1 cellular context compared by ENCODE assay signal in the genomic region with DNA sequence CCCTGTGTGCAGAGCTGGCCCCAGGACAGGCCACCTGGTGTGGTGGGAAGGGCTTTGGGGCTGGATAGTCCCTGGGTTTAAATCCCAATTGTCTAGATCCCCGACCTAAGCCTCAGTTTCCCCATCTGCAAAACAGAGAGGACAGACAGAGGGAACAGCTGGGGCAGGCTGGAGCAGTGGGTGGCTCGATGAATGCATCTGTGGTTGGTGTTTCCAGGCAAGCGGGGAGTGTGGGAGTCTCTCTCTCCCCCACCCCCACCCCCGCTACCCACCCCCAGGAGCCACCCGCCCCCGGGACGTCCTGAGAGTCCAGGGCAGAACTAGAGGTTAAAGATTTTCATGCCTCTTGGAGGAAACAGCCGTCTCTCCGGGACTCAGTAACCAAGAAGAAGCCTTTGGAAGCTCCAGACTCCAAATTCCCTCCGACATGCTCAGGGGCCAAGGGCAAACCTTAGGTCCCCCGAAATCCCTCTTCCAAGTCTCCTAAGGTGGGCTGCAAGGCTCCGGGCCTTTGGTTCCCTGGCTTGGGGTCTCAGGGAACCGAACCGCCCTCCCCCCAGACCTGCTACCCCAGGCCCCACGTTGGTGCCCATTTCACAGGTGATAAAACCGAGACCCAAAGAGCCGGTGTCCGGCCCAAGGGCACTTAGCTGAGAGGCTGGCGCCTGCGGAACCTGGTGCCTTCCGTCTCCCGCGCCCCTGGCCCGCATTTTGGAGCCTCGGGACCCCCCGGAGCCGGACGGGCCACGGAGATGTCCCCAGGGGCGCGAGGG.
TF ChIP-seq lines count a peak whose summit lies in the region.

No MANE protein-coding gene starts in this region.

TF ChIP-seq in endothelial cell of umbilical vein, 7 proteins besides CTCF, POLR2A, EP300 and RAD21:
- TF ChIP-seq GATA2 (IDR thresholded peaks at IDR 0.05; ENCODE audit: insufficient read depth, insufficient read length, low read depth, low read length) (no peak), JUN (IDR thresholded peaks at IDR 0.05; ENCODE audit: borderline replicate concordance, insufficient read depth, insufficient read length, low read depth) (no peak), EZH2 (IDR thresholded peaks at IDR 0.05; ENCODE audit: borderline replicate concordance, low read depth, low read length, severe bottlenecking) (no peak), POLR2AphosphoS5 (IDR thresholded peaks at IDR 0.05; ENCODE audit: insufficient read depth, low read depth, low read length) (no peak), FOS (IDR thresholded peaks at IDR 0.05; ENCODE audit: borderline replicate concordance, insufficient read depth, low read length) (no peak), MYC (IDR thresholded peaks at IDR 0.05; ENCODE audit: low read depth, low read length) (no peak)
- TF ChIP-seq, protein P1, sequence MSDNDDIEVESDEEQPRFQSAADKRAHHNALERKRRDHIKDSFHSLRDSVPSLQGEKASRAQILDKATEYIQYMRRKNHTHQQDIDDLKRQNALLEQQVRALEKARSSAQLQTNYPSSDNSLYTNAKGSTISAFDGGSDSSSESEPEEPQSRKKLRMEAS (IDR thresholded peaks at IDR 0.05; ENCODE audit: insufficient read depth, insufficient read length) = no peak
